Comparison of ENCODE assay signal across 8 cellular contexts in the genomic region with DNA sequence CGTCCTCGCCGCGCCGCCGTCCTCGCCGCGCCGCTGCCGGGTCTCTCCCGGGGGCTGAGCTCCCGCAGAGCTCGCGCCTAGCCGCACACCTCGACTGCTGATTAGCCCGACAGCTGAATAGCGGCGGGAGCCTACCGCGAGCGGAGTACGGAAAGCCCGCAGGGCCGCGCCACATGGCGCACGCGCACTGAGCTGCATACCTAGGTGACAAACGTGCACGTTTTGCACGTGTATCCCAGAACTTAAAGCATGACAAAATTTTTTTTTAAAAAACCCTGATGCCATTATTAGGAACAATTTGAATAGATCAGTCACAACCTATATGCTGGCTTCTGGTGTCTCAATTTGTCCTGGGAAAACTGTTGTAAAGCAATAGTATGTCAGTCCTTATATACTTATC. TPM values are rescaled to one million over a fixed set of nuclear protein-coding genes. Genes with fewer than 3 reads are reported as not detected.
A peak's percentile ranks its signal among the peaks of the same experiment; 100 is the strongest.
DNase-seq lines count a peak whose midpoint lies in the region; FAIRE-seq and TF ChIP-seq lines count a peak whose summit lies in the region.

A gene with protein sequence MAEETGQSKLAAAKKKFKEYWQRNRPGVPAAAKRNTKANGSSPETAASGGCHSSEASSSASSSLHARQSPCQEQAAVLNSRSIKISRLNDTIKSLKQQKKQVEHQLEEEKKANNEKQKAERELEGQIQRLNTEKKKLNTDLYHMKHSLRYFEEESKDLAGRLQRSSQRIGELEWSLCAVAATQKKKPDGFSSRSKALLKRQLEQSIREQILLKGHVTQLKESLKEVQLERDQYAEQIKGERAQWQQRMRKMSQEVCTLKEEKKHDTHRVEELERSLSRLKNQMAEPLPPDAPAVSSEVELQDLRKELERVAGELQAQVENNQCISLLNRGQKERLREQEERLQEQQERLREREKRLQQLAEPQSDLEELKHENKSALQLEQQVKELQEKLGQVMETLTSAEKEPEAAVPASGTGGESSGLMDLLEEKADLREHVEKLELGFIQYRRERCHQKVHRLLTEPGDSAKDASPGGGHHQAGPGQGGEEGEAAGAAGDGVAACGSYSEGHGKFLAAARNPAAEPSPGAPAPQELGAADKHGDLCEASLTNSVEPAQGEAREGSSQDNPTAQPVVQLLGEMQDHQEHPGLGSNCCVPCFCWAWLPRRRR (minus strand): TSS at position 122 of the 400 bp plus-strand sequence. CDS start 48,117 bp downstream, outside the sequence.

- no peaks in the 10 kb centered on the region for H3K36me3 ChIP-seq in bronchial epithelial cell (ENCODE audit: control insufficient read depth, insufficient read depth, low read length)

- DNase-seq in EL (peak; percentile 77), HCEC 1CT (peak; percentile 2), NCI-H1417 (lab: John Stamatoyannopoulos, UW) (peak; percentile 71 to 95 (median 92)), bronchial epithelial cell (ENCODE audit: low read depth) (peak; percentile 74), islet precursor cell (peak; percentile 82), foreskin melanocyte (no peak)
- peak; percentile 77 to 82 (median 79) for DNase-seq in stimulated activated CD4-positive, alpha-beta T cell treated with anti-CD3 and anti-CD28 coated beads, Interleukin-12 subunit alpha, Interleukin-12 subunit beta, amount 100 ng/mL, for 48 hours (ENCODE audit: low read depth in 2 of 3, low spot score in 1 of 3)

- FAIRE-seq in bronchial epithelial cell (lab: Jason Lieb, UNC): no peak

- H3K4me3 ChIP-seq in WI38 (ENCODE audit: low read depth, low read length): peak within 1 kb of the TSS; percentile 62
- peak within 1 kb of the TSS; percentile 58 for H3K4me3 ChIP-seq in bronchial epithelial cell (ENCODE audit: low read depth, low read length)

- no peaks in the 10 kb centered on the region for H3K27me3 ChIP-seq in bronchial epithelial cell (ENCODE audit: control insufficient read depth, insufficient read depth, low read length)

- TF ChIP-seq CTCF in WI38 (IDR thresholded peaks at IDR 0.05; ENCODE audit: low read depth, low read length): no peak
- no peak for TF ChIP-seq CTCF in bronchial epithelial cell (IDR thresholded peaks at IDR 0.05; ENCODE audit: insufficient read depth, low read length, severe bottlenecking)

RNA-seq across cellular contexts. Expression of the gene that starts here (rescaled TPM):
- 32.0 and 32.6 TPM in 2 replicates for total RNA-seq in bronchial epithelial cell
